ENCODE assay signal across 2 cellular contexts in the genomic region with DNA sequence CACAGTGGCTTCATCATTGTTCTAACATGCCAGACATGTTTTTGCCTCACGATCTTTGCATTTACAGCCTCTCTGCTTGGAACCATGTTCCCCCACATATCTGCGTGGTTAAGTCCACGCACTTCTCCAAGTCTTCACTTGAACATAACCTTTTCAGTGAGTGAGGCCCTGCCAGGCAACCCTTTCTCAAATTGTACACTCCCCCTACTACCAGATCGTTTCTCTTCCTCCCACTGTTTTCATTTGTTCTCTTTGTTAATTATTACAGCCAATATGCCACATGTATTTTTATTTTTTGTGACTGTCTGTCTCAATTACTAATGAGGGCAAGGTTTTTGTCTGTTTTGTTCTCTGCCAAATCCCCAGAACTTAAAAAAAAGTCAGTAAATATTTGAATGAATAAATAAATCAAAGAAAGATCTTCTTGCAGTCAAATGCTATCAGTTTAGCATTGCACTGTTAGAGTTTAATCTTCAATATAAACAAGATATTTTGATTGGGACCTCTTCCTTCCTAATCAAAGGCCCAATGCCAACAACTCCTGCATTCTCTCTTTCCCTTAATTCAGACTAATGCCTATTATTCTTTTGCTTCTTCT.
TF ChIP-seq lines count a peak whose summit lies in the region.

No MANE protein-coding gene starts in this region.

TF ChIP-seq in liver, 16 proteins besides CTCF, POLR2A, EP300 and RAD21:
- no peak for TF ChIP-seq HNF4G (IDR thresholded peaks at IDR 0.05)
- TF ChIP-seq, protein P1, sequence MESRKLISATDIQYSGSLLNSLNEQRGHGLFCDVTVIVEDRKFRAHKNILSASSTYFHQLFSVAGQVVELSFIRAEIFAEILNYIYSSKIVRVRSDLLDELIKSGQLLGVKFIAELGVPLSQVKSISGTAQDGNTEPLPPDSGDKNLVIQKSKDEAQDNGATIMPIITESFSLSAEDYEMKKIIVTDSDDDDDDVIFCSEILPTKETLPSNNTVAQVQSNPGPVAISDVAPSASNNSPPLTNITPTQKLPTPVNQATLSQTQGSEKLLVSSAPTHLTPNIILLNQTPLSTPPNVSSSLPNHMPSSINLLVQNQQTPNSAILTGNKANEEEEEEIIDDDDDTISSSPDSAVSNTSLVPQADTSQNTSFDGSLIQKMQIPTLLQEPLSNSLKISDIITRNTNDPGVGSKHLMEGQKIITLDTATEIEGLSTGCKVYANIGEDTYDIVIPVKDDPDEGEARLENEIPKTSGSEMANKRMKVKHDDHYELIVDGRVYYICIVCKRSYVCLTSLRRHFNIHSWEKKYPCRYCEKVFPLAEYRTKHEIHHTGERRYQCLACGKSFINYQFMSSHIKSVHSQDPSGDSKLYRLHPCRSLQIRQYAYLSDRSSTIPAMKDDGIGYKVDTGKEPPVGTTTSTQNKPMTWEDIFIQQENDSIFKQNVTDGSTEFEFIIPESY (IDR thresholded peaks at IDR 0.05): no peak
- TF ChIP-seq YY1 (IDR thresholded peaks at IDR 0.05): peak; percentile 50
- TF ChIP-seq, protein P2, sequence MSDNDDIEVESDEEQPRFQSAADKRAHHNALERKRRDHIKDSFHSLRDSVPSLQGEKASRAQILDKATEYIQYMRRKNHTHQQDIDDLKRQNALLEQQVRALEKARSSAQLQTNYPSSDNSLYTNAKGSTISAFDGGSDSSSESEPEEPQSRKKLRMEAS (IDR thresholded peaks at IDR 0.05): peak; percentile 44
- TF ChIP-seq, protein P3, sequence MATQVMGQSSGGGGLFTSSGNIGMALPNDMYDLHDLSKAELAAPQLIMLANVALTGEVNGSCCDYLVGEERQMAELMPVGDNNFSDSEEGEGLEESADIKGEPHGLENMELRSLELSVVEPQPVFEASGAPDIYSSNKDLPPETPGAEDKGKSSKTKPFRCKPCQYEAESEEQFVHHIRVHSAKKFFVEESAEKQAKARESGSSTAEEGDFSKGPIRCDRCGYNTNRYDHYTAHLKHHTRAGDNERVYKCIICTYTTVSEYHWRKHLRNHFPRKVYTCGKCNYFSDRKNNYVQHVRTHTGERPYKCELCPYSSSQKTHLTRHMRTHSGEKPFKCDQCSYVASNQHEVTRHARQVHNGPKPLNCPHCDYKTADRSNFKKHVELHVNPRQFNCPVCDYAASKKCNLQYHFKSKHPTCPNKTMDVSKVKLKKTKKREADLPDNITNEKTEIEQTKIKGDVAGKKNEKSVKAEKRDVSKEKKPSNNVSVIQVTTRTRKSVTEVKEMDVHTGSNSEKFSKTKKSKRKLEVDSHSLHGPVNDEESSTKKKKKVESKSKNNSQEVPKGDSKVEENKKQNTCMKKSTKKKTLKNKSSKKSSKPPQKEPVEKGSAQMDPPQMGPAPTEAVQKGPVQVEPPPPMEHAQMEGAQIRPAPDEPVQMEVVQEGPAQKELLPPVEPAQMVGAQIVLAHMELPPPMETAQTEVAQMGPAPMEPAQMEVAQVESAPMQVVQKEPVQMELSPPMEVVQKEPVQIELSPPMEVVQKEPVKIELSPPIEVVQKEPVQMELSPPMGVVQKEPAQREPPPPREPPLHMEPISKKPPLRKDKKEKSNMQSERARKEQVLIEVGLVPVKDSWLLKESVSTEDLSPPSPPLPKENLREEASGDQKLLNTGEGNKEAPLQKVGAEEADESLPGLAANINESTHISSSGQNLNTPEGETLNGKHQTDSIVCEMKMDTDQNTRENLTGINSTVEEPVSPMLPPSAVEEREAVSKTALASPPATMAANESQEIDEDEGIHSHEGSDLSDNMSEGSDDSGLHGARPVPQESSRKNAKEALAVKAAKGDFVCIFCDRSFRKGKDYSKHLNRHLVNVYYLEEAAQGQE (IDR thresholded peaks at IDR 0.05): no peak
- TF ChIP-seq SP1 (IDR thresholded peaks at IDR 0.05): peak; percentile 37
- peak in 1 of 2 donors; percentile 63 for TF ChIP-seq JUND (IDR thresholded peaks at IDR 0.05)
- peak in 1 of 2 donors; percentile 69 for TF ChIP-seq RXRA (IDR thresholded peaks at IDR 0.05)
- TF ChIP-seq HNF4A (conservative IDR thresholded peaks at IDR 0.05): peak; percentile 43 to 68
- no peak for TF ChIP-seq TAF1 (conservative IDR thresholded peaks at IDR 0.05)
TF ChIP-seq in liver: peak in this region for 6.

TF ChIP-seq in HepG2, 621 proteins besides CTCF, POLR2A, EP300 and RAD21:
- TF ChIP-seq SALL2 (CRISPR knock-in tag; IDR thresholded peaks at IDR 0.05) (no peak), SP4 (CRISPR knock-in tag; IDR thresholded peaks at IDR 0.05) (no peak), SAFB2 (CRISPR knock-in tag; IDR thresholded peaks at IDR 0.05; ENCODE audit: borderline replicate concordance, low read depth) (no peak), CREB1 (IDR thresholded peaks at IDR 0.05) (no peak), CREB1 (CRISPR knock-in tag; IDR thresholded peaks at IDR 0.05) (no peak), SYNCRIP (IDR thresholded peaks at IDR 0.05; ENCODE audit: insufficient read depth, low read depth, low read length) (no peak)
- TF ChIP-seq, protein P4, sequence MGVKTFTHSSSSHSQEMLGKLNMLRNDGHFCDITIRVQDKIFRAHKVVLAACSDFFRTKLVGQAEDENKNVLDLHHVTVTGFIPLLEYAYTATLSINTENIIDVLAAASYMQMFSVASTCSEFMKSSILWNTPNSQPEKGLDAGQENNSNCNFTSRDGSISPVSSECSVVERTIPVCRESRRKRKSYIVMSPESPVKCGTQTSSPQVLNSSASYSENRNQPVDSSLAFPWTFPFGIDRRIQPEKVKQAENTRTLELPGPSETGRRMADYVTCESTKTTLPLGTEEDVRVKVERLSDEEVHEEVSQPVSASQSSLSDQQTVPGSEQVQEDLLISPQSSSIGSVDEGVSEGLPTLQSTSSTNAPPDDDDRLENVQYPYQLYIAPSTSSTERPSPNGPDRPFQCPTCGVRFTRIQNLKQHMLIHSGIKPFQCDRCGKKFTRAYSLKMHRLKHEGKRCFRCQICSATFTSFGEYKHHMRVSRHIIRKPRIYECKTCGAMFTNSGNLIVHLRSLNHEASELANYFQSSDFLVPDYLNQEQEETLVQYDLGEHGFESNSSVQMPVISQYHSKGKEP (CRISPR knock-in tag; IDR thresholded peaks at IDR 0.05): no peak
- TF ChIP-seq, protein P5, sequence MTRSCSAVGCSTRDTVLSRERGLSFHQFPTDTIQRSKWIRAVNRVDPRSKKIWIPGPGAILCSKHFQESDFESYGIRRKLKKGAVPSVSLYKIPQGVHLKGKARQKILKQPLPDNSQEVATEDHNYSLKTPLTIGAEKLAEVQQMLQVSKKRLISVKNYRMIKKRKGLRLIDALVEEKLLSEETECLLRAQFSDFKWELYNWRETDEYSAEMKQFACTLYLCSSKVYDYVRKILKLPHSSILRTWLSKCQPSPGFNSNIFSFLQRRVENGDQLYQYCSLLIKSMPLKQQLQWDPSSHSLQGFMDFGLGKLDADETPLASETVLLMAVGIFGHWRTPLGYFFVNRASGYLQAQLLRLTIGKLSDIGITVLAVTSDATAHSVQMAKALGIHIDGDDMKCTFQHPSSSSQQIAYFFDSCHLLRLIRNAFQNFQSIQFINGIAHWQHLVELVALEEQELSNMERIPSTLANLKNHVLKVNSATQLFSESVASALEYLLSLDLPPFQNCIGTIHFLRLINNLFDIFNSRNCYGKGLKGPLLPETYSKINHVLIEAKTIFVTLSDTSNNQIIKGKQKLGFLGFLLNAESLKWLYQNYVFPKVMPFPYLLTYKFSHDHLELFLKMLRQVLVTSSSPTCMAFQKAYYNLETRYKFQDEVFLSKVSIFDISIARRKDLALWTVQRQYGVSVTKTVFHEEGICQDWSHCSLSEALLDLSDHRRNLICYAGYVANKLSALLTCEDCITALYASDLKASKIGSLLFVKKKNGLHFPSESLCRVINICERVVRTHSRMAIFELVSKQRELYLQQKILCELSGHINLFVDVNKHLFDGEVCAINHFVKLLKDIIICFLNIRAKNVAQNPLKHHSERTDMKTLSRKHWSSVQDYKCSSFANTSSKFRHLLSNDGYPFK (CRISPR knock-in tag; IDR thresholded peaks at IDR 0.05; ENCODE audit: borderline replicate concordance): no peak
